ENCODE assay signal across 1 cellular context in genomic region chr5:141866111-141866510, GRCh38.
TF ChIP-seq lines count a peak whose summit lies in the region.

No MANE protein-coding gene starts in this region.

TF ChIP-seq in HCT116, 20 proteins besides CTCF, POLR2A, EP300 and RAD21:
- no peak for TF ChIP-seq SIN3A (IDR thresholded peaks at IDR 0.05; ENCODE audit: low read depth)
- no peak for TF ChIP-seq ZFX (IDR thresholded peaks at IDR 0.05)
- 0 out of 2 replicates have a peak, but pooled peaks have one; percentile 30 for TF ChIP-seq POLR2AphosphoS5 (IDR thresholded peaks at IDR 0.05; ENCODE audit: low read depth, low read length)
- TF ChIP-seq YY1 (IDR thresholded peaks at IDR 0.05; ENCODE audit: extremely low read depth, insufficient replicate concordance, low read depth, low read length), result peak; percentile 31
- no peak for TF ChIP-seq REST (IDR thresholded peaks at IDR 0.05; ENCODE audit: low read depth)
- no peak for TF ChIP-seq CEBPB (IDR thresholded peaks at IDR 0.05; ENCODE audit: low read depth)
- TF ChIP-seq EZH2 (IDR thresholded peaks at IDR 0.05), result no peak
- no peak for TF ChIP-seq JUND (IDR thresholded peaks at IDR 0.05)
- TF ChIP-seq ATF3 (IDR thresholded peaks at IDR 0.05), result no peak
- no peak for TF ChIP-seq ZBTB33 (IDR thresholded peaks at IDR 0.05; ENCODE audit: extremely low read depth, insufficient replicate concordance, low read length)
- no peak for TF ChIP-seq ZNF274 (IDR thresholded peaks at IDR 0.05; ENCODE audit: low read depth, low read length)
- no peak for TF ChIP-seq TCF7L2 (IDR thresholded peaks at IDR 0.05; ENCODE audit: borderline replicate concordance, extremely low read depth, insufficient read depth, insufficient read length)
